ENCODE assay signal across 30 cellular contexts in genomic region chr6:8686077-8686476, GRCh38.
"Had no signal": no experiment of that assay in that cellular context is flagged by ENCODE, and none has a peak within 500 bp of the region (broad histone marks: within the 10 kb centered on the region; RNA-seq: fewer than 3 reads in every experiment).

No MANE protein-coding gene starts in this region.

- H3K36me3 Mint-ChIP-seq: mesothelial cell of epicardium; naive thymus-derived CD8-positive, alpha-beta T cell had no signal

- ATAC-seq: left colon; left lung; lower lobe of right lung; mucosa of descending colon; naive thymus-derived CD8-positive, alpha-beta T cell; pancreas; right cardiac atrium; sciatic nerve; stimulated activated naive CD8-positive, alpha-beta T cell treated with anti-CD3 and anti-CD28 coated beads, Interleukin-15, amount 100 ng/mL, for 72 hours had no signal

- DNase-seq: hippocampal formation; kidney glomerular epithelial cell; left colon; left lung; lower lobe of right lung; mammary epithelial cell; mesendoderm; mucosa of descending colon; naive thymus-derived CD8-positive, alpha-beta T cell; nucleus accumbens; pancreas; retina; right cardiac atrium; stimulated activated CD4-positive, alpha-beta T cell treated with anti-CD3 and anti-CD28 coated beads, Interleukin-12 subunit alpha, Interleukin-12 subunit beta, amount 100 ng/mL, for 4 hours; stimulated activated CD4-positive, alpha-beta T cell treated with anti-CD3 and anti-CD28 coated beads, Interleukin-15, amount 100 ng/mL, for 24 hours; stimulated activated CD4-positive, alpha-beta T cell treated with anti-CD3 and anti-CD28 coated beads, Interleukin-2, amount 100 ng/mL, for 24 hours; stimulated activated CD4-positive, alpha-beta T cell treated with anti-CD3 and anti-CD28 coated beads, Interleukin-4, amount 100 ng/mL, for 1 hour; stimulated activated naive CD4-positive, alpha-beta T cell treated with Interleukin-2 at 50 U/mL for 16 hours; stimulated activated naive CD8-positive, alpha-beta T cell treated with anti-CD3 and anti-CD28 coated beads, Interleukin-15, amount 100 ng/mL, for 72 hours; substantia nigra; upper lobe of left lung had no signal

- H3K27ac ChIP-seq: left lung, lower lobe of right lung, pancreas, prostate gland, skin epidermis, tibial nerve, upper lobe of left lung, vagina had no signal

- H3K4me3 Mint-ChIP-seq: mesothelial cell of epicardium; naive thymus-derived CD8-positive, alpha-beta T cell; nephron; neural crest cell; stimulated activated naive CD8-positive, alpha-beta T cell treated with anti-CD3 and anti-CD28 coated beads, Interleukin-15, amount 100 ng/mL, for 72 hours had no signal

- H3K9me3 Mint-ChIP-seq: nephron, neural crest cell had no signal

- H3K9me3 ChIP-seq: left lung, lower lobe of right lung, mucosa of descending colon, pancreas, prostate gland, tibial nerve, upper lobe of left lung, vagina had no signal

- FAIRE-seq: keratinocyte, pancreas had no signal

- H3K27ac Mint-ChIP-seq: mesothelial cell of epicardium; naive thymus-derived CD8-positive, alpha-beta T cell; nephron; stimulated activated naive CD8-positive, alpha-beta T cell treated with anti-CD3 and anti-CD28 coated beads, Interleukin-15, amount 100 ng/mL, for 72 hours had no signal

- H3K36me3 ChIP-seq: left lung, lower lobe of right lung, pancreas, prostate gland, tibial nerve, upper lobe of left lung, vagina had no signal

- H3K4me3 ChIP-seq: left lung, lower lobe of right lung, mucosa of descending colon, pancreas, prostate gland, skin epidermis, tibial nerve, upper lobe of left lung, vagina had no signal

- H3K4me1 Mint-ChIP-seq: mesothelial cell of epicardium; naive thymus-derived CD8-positive, alpha-beta T cell; nephron; neural crest cell; stimulated activated naive CD8-positive, alpha-beta T cell treated with anti-CD3 and anti-CD28 coated beads, Interleukin-15, amount 100 ng/mL, for 72 hours had no signal

- H3K27me3 ChIP-seq: left lung, pancreas, tibial nerve, upper lobe of left lung, vagina had no signal

- H3K4me1 ChIP-seq: left lung, lower lobe of right lung, pancreas, prostate gland, tibial nerve, upper lobe of left lung, vagina had no signal
